Comparison of ENCODE assay signal across 8 cellular contexts in genomic region chr7:118214833-118215182, GRCh38. TPM values are rescaled to one million over a fixed set of nuclear protein-coding genes. Genes with fewer than 3 reads are reported as not detected.
A peak's percentile ranks its signal among the peaks of the same experiment; 100 is the strongest.
DNase-seq lines count a peak whose midpoint lies in the region; ATAC-seq and TF ChIP-seq lines count a peak whose summit lies in the region.

No MANE protein-coding gene starts in this region.

- peak overlapping the region; percentile 33 to 69 for H3K27ac ChIP-seq in thoracic aorta

- H3K9me3 ChIP-seq in MG63 = no peaks in the 10 kb centered on the region
- H3K9me3 ChIP-seq in thoracic aorta = no peaks in the 10 kb centered on the region

- H3K36me3 ChIP-seq in MG63 (no peaks in the 10 kb centered on the region), thoracic aorta (no peaks in the 10 kb centered on the region)

- CTCF ChIA-PET in activated naive CD4-positive, alpha-beta T cell treated with anti-CD3 and anti-CD28 coated beads for 36 hours (lab: Charles Lee) = interaction anchor here (0.6 to 1.1 kb wide), 2 partner anchors 18 to 1753 kb away, joined by 3 to 4 read pairs; no protein-coding TSS in a partner anchor

- no peak overlapping the region for H3K27ac Mint-ChIP-seq in activated naive CD4-positive, alpha-beta T cell treated with anti-CD3 and anti-CD28 coated beads for 36 hours

- no peak for ATAC-seq in thoracic aorta (ENCODE audit: insufficient number of reproducible peaks, low FRiP score, low read depth)

- no peaks in the 10 kb centered on the region for H3K27me3 ChIP-seq in MG63
- no peaks in the 10 kb centered on the region for H3K27me3 ChIP-seq in thoracic aorta (replicated peaks; ENCODE audit: insufficient read depth)

- no peak for DNase-seq in activated naive CD4-positive, alpha-beta T cell treated with anti-CD3 and anti-CD28 coated beads for 36 hours
- no peak for DNase-seq in activated naive CD4-positive, alpha-beta T cell (lab: John Stamatoyannopoulos, UW)
- DNase-seq in MG63 (no peak), fibroblast of villous mesenchyme (ENCODE audit: low read depth) (no peak), thoracic aorta (ENCODE audit: low spot score) (no peak), COLO829 (ENCODE audit: low spot score) (no peak), SIG-M5 (lab: John Stamatoyannopoulos, UW) (no peak), NCI-H1694 (lab: John Stamatoyannopoulos, UW) (no peak)

- no peaks in the 10 kb centered on the region for H3K9me3 Mint-ChIP-seq in activated naive CD4-positive, alpha-beta T cell treated with anti-CD3 and anti-CD28 coated beads for 36 hours

- H3K27me3 Mint-ChIP-seq in activated naive CD4-positive, alpha-beta T cell treated with anti-CD3 and anti-CD28 coated beads for 36 hours (ENCODE audit: low read depth) = peaks cover 25% of the 10 kb centered on the region

- no peaks in the 10 kb centered on the region for H3K36me3 Mint-ChIP-seq in activated naive CD4-positive, alpha-beta T cell treated with anti-CD3 and anti-CD28 coated beads for 36 hours (ENCODE audit: low read depth)

- H3K4me1 Mint-ChIP-seq in activated naive CD4-positive, alpha-beta T cell treated with anti-CD3 and anti-CD28 coated beads for 36 hours (ENCODE audit: low read depth) = peaks cover 12% of the 10 kb centered on the region

- TF ChIP-seq CTCF in fibroblast of villous mesenchyme (IDR thresholded peaks at IDR 0.05; ENCODE audit: insufficient read depth, low read depth, low read length) (no peak), thoracic aorta (IDR thresholded peaks at IDR 0.05) (no peak)

- H3K4me3 Mint-ChIP-seq in activated naive CD4-positive, alpha-beta T cell treated with anti-CD3 and anti-CD28 coated beads for 36 hours = peak overlapping the region; percentile 73

- peak overlapping the region; percentile 44 for H3K4me3 ChIP-seq in MG63
- peak overlapping the region; percentile 68 for H3K4me3 ChIP-seq in fibroblast of villous mesenchyme (ENCODE audit: low read depth, low read length)
- H3K4me3 ChIP-seq in thoracic aorta = peak overlapping the region; percentile 73

- intact Hi-C loops in activated naive CD4-positive, alpha-beta T cell treated with anti-CD3 and anti-CD28 coated beads for 36 hours (cut with micrococcal nuclease) = loop anchor here (1.0 kb wide), 1 partner anchor 31 kb away; the partner anchor contains the start of gene LSM8

- peaks cover 0 to 20% of the 10 kb centered on the region in 2 donors for H3K4me1 ChIP-seq in thoracic aorta (ENCODE audit: control insufficient read depth in 1 of 2, low read depth in 2 of 2)

RNA-seq across cellular contexts. Expression of gene ANKRD7, which starts 9.7 kb away (rescaled TPM):
- under 1 TPM in 1 of 2 experiments, not detected in 1; 0.29 TPM for total RNA-seq in activated naive CD4-positive, alpha-beta T cell treated with anti-CD3 and anti-CD28 coated beads for 36 hours
- total RNA-seq in MG63 (2014; rRNA removed; shearing (Covaris generic); ENCODE audit: low replicate concordance) = not detected in 2 replicates
- total RNA-seq in fibroblast of villous mesenchyme (0.86 and 1.3 TPM in 2 replicates), thoracic aorta (under 1 TPM in 1 of 2 donors, not detected in 1; 0.68 TPM)

RNA-seq across cellular contexts. Expression of gene LSM8, which starts 30.8 kb away (rescaled TPM):
- 10 to 100 TPM; 39.1 to 43.3 TPM for total RNA-seq in activated naive CD4-positive, alpha-beta T cell treated with anti-CD3 and anti-CD28 coated beads for 36 hours
- 28.0 and 38.8 TPM in 2 replicates for total RNA-seq in MG63 (2014; rRNA removed; shearing (Covaris generic); ENCODE audit: low replicate concordance)
- total RNA-seq in fibroblast of villous mesenchyme (28.5 and 36.7 TPM in 2 replicates), thoracic aorta (10 to 100 TPM; 19.4 to 41.0 TPM)
